Comparison of ENCODE assay signal across 16 cellular contexts in the genomic region with DNA sequence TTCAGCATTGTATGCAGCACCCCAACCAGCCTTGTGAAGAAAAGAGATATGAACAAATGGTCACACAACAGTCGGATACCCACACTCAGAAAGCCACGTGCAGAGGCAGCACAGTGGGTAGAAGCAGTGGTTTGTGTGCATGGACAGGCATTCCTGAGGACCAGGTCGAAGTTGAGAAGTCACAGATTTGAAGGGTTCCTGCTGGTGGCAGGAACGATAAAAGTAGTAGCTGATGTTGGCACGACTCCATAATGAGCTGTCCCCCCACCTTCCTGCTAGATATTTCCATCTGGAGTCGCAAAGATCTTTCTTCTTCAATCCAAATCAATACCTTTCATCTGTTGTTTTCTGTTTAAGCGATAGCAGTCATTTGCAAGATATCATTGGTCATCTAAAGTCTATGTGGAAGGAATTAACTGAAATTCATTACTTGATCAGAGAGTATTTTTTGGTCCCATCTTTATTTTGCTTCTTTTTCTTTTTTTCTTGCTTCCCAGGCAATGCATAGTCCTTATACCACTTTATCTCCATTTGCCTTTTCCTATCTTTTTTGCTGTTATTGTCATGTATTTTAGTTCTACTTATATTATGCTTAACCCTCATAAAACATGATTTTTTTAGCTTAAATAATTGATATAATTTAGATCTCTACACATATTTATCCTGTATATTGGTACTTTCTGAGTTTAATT.
"Had no signal": no experiment of that assay in that cellular context is flagged by ENCODE, and none has a peak within 500 bp of the region (broad histone marks: within the 10 kb centered on the region; RNA-seq: fewer than 3 reads in every experiment).

No MANE protein-coding gene starts in this region.

- ATAC-seq: activated CD4-positive, CD25-positive, alpha-beta regulatory T cell treated with anti-CD3 and anti-CD28 coated beads, Interleukin-2, amount 50 U/mL, for 24 hours; activated CD8-positive, alpha-beta memory T cell treated with anti-CD3 and anti-CD28 coated beads, Interleukin-2, amount 10 ng/mL, durations not matched to agents 7 days and 5 days; gastroesophageal sphincter; heart right ventricle; left cardiac atrium; T-helper 17 cell had no signal

- DNase-seq: activated CD8-positive, alpha-beta memory T cell treated with anti-CD3 and anti-CD28 coated beads, Interleukin-2, amount 10 ng/mL, durations not matched to agents 7 days and 5 days; activated effector memory CD4-positive, alpha-beta T cell treated with anti-CD3 and anti-CD28 coated beads, Interleukin-2, amount 50 U/mL, for 16 hours; activated T-cell treated with anti-CD3 and anti-CD28 coated beads, Interleukin-2, amount 50 U/mL, for 1 hour; central memory CD4-positive, alpha-beta T cell; cortex of kidney; effector memory CD4-positive, alpha-beta T cell; heart right ventricle; left cardiac atrium; stimulated activated CD4-positive, alpha-beta T cell treated with anti-CD3 and anti-CD28 coated beads, Interleukin-1b, Interleukin-23, amount 100 ng/mL, for 48 hours; T-helper 17 cell; thyroid gland had no signal

- H3K27ac Mint-ChIP-seq: activated CD8-positive, alpha-beta memory T cell treated with anti-CD3 and anti-CD28 coated beads, Interleukin-2, amount 10 ng/mL, durations not matched to agents 7 days and 5 days; activated naive CD4-positive, alpha-beta T cell treated with anti-CD3 and anti-CD28 coated beads, Interleukin-2, amount 50 U/mL, for 24 hours; T-helper 17 cell had no signal

- H3K4me3 ChIP-seq: gastroesophageal sphincter, heart right ventricle, thyroid gland had no signal

- H3K27me3 ChIP-seq: gastroesophageal sphincter, heart right ventricle, thyroid gland had no signal

- H3K4me3 Mint-ChIP-seq: activated CD8-positive, alpha-beta memory T cell treated with anti-CD3 and anti-CD28 coated beads, Interleukin-2, amount 10 ng/mL, durations not matched to agents 7 days and 5 days; activated naive CD4-positive, alpha-beta T cell treated with anti-CD3 and anti-CD28 coated beads, Interleukin-2, amount 50 U/mL, for 24 hours; brain; T-helper 17 cell had no signal

- H3K36me3 ChIP-seq: thyroid gland had no signal

- H3K27ac ChIP-seq: epithelial cell of prostate, gastroesophageal sphincter, heart right ventricle, thyroid gland had no signal

- H3K9me3 Mint-ChIP-seq: activated naive CD4-positive, alpha-beta T cell treated with anti-CD3 and anti-CD28 coated beads, Interleukin-2, amount 50 U/mL, for 24 hours had no signal

- H3K9me3 ChIP-seq: gastroesophageal sphincter, heart right ventricle, thyroid gland had no signal

- H3K27me3 Mint-ChIP-seq: activated naive CD4-positive, alpha-beta T cell treated with anti-CD3 and anti-CD28 coated beads, Interleukin-2, amount 50 U/mL, for 24 hours; brain; T-helper 17 cell had no signal
